Comparison of ENCODE assay signal across 9 cellular contexts in genomic region chr6:37696220-37696840, GRCh38. TPM values are rescaled to one million over a fixed set of nuclear protein-coding genes. Genes with fewer than 3 reads are reported as not detected.
DNase-seq lines count a peak whose midpoint lies in the region; ATAC-seq and TF ChIP-seq lines count a peak whose summit lies in the region.
"Had no signal": no experiment of that assay in that cellular context is flagged by ENCODE, and none has a peak within 500 bp of the region (broad histone marks: within the 10 kb centered on the region; RNA-seq: fewer than 3 reads in every experiment).

No MANE protein-coding gene starts in this region.

- ATAC-seq in central memory CD8-positive, alpha-beta T cell (replicated peaks; ENCODE audit: extremely low read depth, poor library complexity, severe bottlenecking) = peak; percentile 9
- ATAC-seq in lower lobe of right lung = no peak

- peaks cover 32% of the 10 kb centered on the region for H3K4me1 Mint-ChIP-seq in T-helper 1 cell treated with Interleukin-12 subunit alpha and Interleukin-12 subunit beta and Interleukin-4 antibody, amounts not matched to agents 30 μg/mL and 1 μg/mL, for 36 hours (ENCODE audit: low read depth)
- H3K4me1 Mint-ChIP-seq in central memory CD8-positive, alpha-beta T cell = peaks cover 49% of the 10 kb centered on the region

- H3K9me3 Mint-ChIP-seq in T-helper 1 cell treated with Interleukin-12 subunit alpha and Interleukin-12 subunit beta and Interleukin-4 antibody, amounts not matched to agents 30 μg/mL and 1 μg/mL, for 36 hours = no peaks in the 10 kb centered on the region
- H3K9me3 Mint-ChIP-seq in central memory CD8-positive, alpha-beta T cell = no peaks in the 10 kb centered on the region

- peaks cover 3% of the 10 kb centered on the region for H3K36me3 Mint-ChIP-seq in T-helper 1 cell treated with Interleukin-12 subunit alpha and Interleukin-12 subunit beta and Interleukin-4 antibody, amounts not matched to agents 30 μg/mL and 1 μg/mL, for 36 hours (ENCODE audit: low read depth)
- H3K36me3 Mint-ChIP-seq in central memory CD8-positive, alpha-beta T cell (ENCODE audit: insufficient read depth) = peaks cover 36% of the 10 kb centered on the region

- H2AFZ ChIP-seq in Karpas-422 (ENCODE audit: low read length) = no peak overlapping the region

- no peak overlapping the region for H3K4me2 ChIP-seq in Karpas-422 (ENCODE audit: low read depth, low read length, poor library complexity, severe bottlenecking)

- H4K20me1 ChIP-seq in Karpas-422 (ENCODE audit: insufficient read depth, low read depth, low read length) = 0 out of 2 replicates have a peak, but pooled peaks cover 3% of the 10 kb centered on the region

- no peak for TF ChIP-seq POLR2A in testis (IDR thresholded peaks at IDR 0.05)

- no peaks in the 10 kb centered on the region for H3K9me2 ChIP-seq in Karpas-422 (replicated peaks; ENCODE audit: insufficient read depth, low read length)

- intact Hi-C loops in lower lobe of right lung (cut with DNase I) = no loop called here
- intact Hi-C loops in testis (cut with DNase I; ENCODE audit: low total_unique reads) = loop anchor here (10.0 kb wide), 1 partner anchor 372 kb away; no protein-coding TSS in a partner anchor

- no peak overlapping the region for H3K9ac ChIP-seq in Karpas-422 (ENCODE audit: low read length)

- H3K4me1 ChIP-seq in lower lobe of right lung (peaks cover 27% of the 10 kb centered on the region), testis (peaks cover 9% of the 10 kb centered on the region), Karpas-422 (ENCODE audit: low read length) (peaks cover 16% of the 10 kb centered on the region)

- H3K4me3 ChIP-seq in lower lobe of right lung = peak overlapping the region; percentile 77
- peak overlapping the region; percentile 63 to 73 for H3K4me3 ChIP-seq in testis
- H3K4me3 ChIP-seq in Karpas-422 (ENCODE audit: low read length) = no peak overlapping the region

- no peaks in the 10 kb centered on the region for H3K79me2 ChIP-seq in Karpas-422 (ENCODE audit: low read length)

- H3K27ac Mint-ChIP-seq in T-helper 1 cell treated with Interleukin-12 subunit alpha and Interleukin-12 subunit beta and Interleukin-4 antibody, amounts not matched to agents 30 μg/mL and 1 μg/mL, for 36 hours = peak overlapping the region; percentile 49
- H3K27ac Mint-ChIP-seq in central memory CD8-positive, alpha-beta T cell (ENCODE audit: low read depth) = peak overlapping the region; percentile 67

- H3K27me3 ChIP-seq in lower lobe of right lung (ENCODE audit: low read depth) = peaks cover 53% of the 10 kb centered on the region
- H3K27me3 ChIP-seq in testis = no peaks in the 10 kb centered on the region
- no peaks in the 10 kb centered on the region for H3K27me3 ChIP-seq in Karpas-422 (ENCODE audit: low read length)

- peak; percentile 81 for DNase-seq in DMS 273 (lab: John Stamatoyannopoulos, UW; ENCODE audit: unreplicated experiment)
- no peak for DNase-seq in DMS 273 treated with DMSO at 0.1 percent for 48 hours (lab: John Stamatoyannopoulos, UW)
- peak in 1 of 2 donors; percentile 21 for DNase-seq in central memory CD8-positive, alpha-beta T cell (ENCODE audit: low spot score in 2 of 2)
- no peak for DNase-seq in lower lobe of right lung
- peak; percentile 38 for DNase-seq in testis
- no peak for DNase-seq in Karpas-422
- DNase-seq in NK-92 treated with Interleukin-12 subunit alpha and Interleukin-12 subunit beta, amount 100 ng/mL, for 24 hours (lab: John Stamatoyannopoulos, UW) = no peak

- TF ChIP-seq CTCF in lower lobe of right lung (IDR thresholded peaks at IDR 0.05) (no peak), testis (IDR thresholded peaks at IDR 0.05) (no peak)

- H3K36me3 ChIP-seq in lower lobe of right lung (no peaks in the 10 kb centered on the region), testis (ENCODE audit: low read depth, missing control alignments) (no peaks in the 10 kb centered on the region), Karpas-422 (ENCODE audit: insufficient read depth, low read length) (no peaks in the 10 kb centered on the region)

- 1% methylated on average over 49 of the region's 54 CpGs; no CpG with 5 or more reads in 1 of the 2 donors for WGBS in testis, 2 donors

- H3K9me3 ChIP-seq in lower lobe of right lung (no peaks in the 10 kb centered on the region), testis (no peaks in the 10 kb centered on the region), Karpas-422 (ENCODE audit: low read length) (no peaks in the 10 kb centered on the region)

- H3K27me3 Mint-ChIP-seq in T-helper 1 cell treated with Interleukin-12 subunit alpha and Interleukin-12 subunit beta and Interleukin-4 antibody, amounts not matched to agents 30 μg/mL and 1 μg/mL, for 36 hours (ENCODE audit: low read depth) = peaks cover 69% of the 10 kb centered on the region
- H3K27me3 Mint-ChIP-seq in central memory CD8-positive, alpha-beta T cell = peaks cover 39% of the 10 kb centered on the region

- no peak overlapping the region for H3K27ac ChIP-seq in lower lobe of right lung
- no peak overlapping the region for H3K27ac ChIP-seq in testis
- H3K27ac ChIP-seq in Karpas-422 (ENCODE audit: low read length) = no peak overlapping the region
- H3K27ac ChIP-seq: 22Rv1 had no signal

- peak overlapping the region; percentile 76 for H3K4me3 Mint-ChIP-seq in T-helper 1 cell treated with Interleukin-12 subunit alpha and Interleukin-12 subunit beta and Interleukin-4 antibody, amounts not matched to agents 30 μg/mL and 1 μg/mL, for 36 hours
- H3K4me3 Mint-ChIP-seq in central memory CD8-positive, alpha-beta T cell = peak overlapping the region; percentile 97

RNA-seq across cellular contexts. Expression of gene MDGA1, which starts 1.4 kb away (rescaled TPM):
- total RNA-seq in lower lobe of right lung (4.0 TPM), testis (10 to 100 TPM in 1 of 2 donors, 1 to 10 TPM in 1; 5.9 to 16.0 TPM)
- 7.0 TPM for polyA plus RNA-seq in testis (ENCODE audit: insufficient read depth, low read depth, low replicate concordance)
- not detected in 2 replicates for total RNA-seq in Karpas-422 (2014; rRNA removed; shearing (Covaris generic); ENCODE audit: low replicate concordance)

Comparison
In these comparisons a context has a peak if more than half of its experiments do, and no peak if none do; other contexts are left out.
1. DNase-seq: peak in DMS 273 (single experiment) and testis (single experiment); none in DMS 273 treated with DMSO at 0.1 percent for 48 hours (single experiment), lower lobe of right lung (single experiment), Karpas-422 (single experiment) and NK-92 treated with Interleukin-12 subunit alpha and Interleukin-12 subunit beta, amount 100 ng/mL, for 24 hours (single experiment).